ENCODE assay signal across 8 cellular contexts in the genomic region with DNA sequence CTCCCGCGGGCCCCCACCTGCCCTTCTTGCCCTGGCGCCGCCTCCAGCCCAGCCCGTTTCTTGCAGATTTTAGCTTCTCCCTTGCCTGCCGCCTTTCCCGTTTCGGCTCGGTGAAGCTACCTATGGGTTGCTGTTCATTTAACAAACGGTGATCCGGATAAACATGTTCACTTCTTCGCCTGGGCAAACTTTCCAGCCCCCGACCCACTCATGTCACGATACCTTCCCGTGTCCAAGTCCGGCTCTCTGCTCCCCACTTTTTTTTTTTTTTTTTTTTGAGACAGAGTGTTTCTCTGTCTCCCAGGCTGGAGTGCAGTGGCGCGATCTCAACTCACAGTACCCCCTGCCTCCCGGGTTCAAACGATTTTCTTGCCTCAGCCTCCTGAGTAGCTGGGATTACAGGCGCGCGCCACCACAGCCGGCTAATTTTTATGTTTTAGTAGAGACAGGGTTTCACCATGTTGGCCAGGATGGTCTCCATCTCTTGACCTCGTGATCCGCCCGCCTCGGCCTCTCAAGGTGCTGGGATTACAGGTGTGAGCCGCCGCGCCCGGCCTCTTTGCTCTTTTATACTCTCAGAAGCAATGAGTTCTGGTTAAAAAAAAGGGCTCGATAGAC. TPM values are rescaled to one million over a fixed set of nuclear protein-coding genes. Genes with fewer than 3 reads are reported as not detected.
A peak's percentile ranks its signal among the peaks of the same experiment; 100 is the strongest.
DNase-seq lines count a peak whose midpoint lies in the region; ATAC-seq and TF ChIP-seq lines count a peak whose summit lies in the region.

No MANE protein-coding gene starts in this region.

- POLR2A ChIA-PET in MCF 10A (lab: Yijun Ruan, JAX), result interaction anchor here (0.6 to 2.8 kb wide), 12 partner anchors 9 to 894 kb away, joined by 3 to 38 read pairs (median 3); a partner anchor contains a TSS

- no peaks in the 10 kb centered on the region for H3K9me3 Mint-ChIP-seq in activated CD8-positive, alpha-beta memory T cell treated with anti-CD3 and anti-CD28 coated beads, Interleukin-2, amount 10 ng/mL, durations not matched to agents 7 days and 5 days (ENCODE audit: low read depth)
- H3K9me3 Mint-ChIP-seq in MCF 10A (ENCODE audit: unreplicated experiment), result no peaks in the 10 kb centered on the region

- H3K4me1 Mint-ChIP-seq in activated CD8-positive, alpha-beta memory T cell treated with anti-CD3 and anti-CD28 coated beads, Interleukin-2, amount 10 ng/mL, durations not matched to agents 7 days and 5 days, result peaks cover 17% of the 10 kb centered on the region
- H3K4me1 Mint-ChIP-seq in MCF 10A (ENCODE audit: insufficient read depth, unreplicated experiment), result peaks cover 34% of the 10 kb centered on the region

- H3K36me3 ChIP-seq in lower lobe of right lung, result no peaks in the 10 kb centered on the region
- no peaks in the 10 kb centered on the region for H3K36me3 ChIP-seq in tibial nerve

- no peaks in the 10 kb centered on the region for H3K27me3 Mint-ChIP-seq in activated CD8-positive, alpha-beta memory T cell treated with anti-CD3 and anti-CD28 coated beads, Interleukin-2, amount 10 ng/mL, durations not matched to agents 7 days and 5 days
- H3K27me3 Mint-ChIP-seq in MCF 10A (ENCODE audit: insufficient read depth, unreplicated experiment), result no peaks in the 10 kb centered on the region

- H3K27ac ChIP-seq in lower lobe of right lung (peak overlapping the region; percentile 99), tibial nerve (peak overlapping the region; percentile 98 to 100 (median 99))

- no peak for TF ChIP-seq POLR2A in tibial nerve (IDR thresholded peaks at IDR 0.05)

- H3K27ac Mint-ChIP-seq in activated CD8-positive, alpha-beta memory T cell treated with anti-CD3 and anti-CD28 coated beads, Interleukin-2, amount 10 ng/mL, durations not matched to agents 7 days and 5 days, result peak overlapping the region; percentile 97
- H3K27ac Mint-ChIP-seq in MCF 10A (ENCODE audit: low read depth, unreplicated experiment), result peak overlapping the region; percentile 99

- DNase-seq in activated CD8-positive, alpha-beta memory T cell treated with anti-CD3 and anti-CD28 coated beads, Interleukin-2, amount 10 ng/mL, durations not matched to agents 7 days and 5 days, result no peak
- no peak for DNase-seq in activated CD8-positive, alpha-beta memory T cell treated with anti-CD3 and anti-CD28 coated beads, Interleukin-2, amount 50 U/mL, for 4 hours
- DNase-seq in MCF 10A (ENCODE audit: unreplicated experiment) (no peak), lower lobe of right lung (peak; percentile 55), tibial nerve (ENCODE audit: low spot score in 2 of 2) (no peak), left lobe of liver (ENCODE audit: low spot score) (no peak), SW480 (ENCODE audit: low spot score) (no peak)

- no peak for TF ChIP-seq EP300 in tibial nerve (IDR thresholded peaks at IDR 0.05)

- peak overlapping the region; percentile 81 for H3K4me3 Mint-ChIP-seq in activated CD8-positive, alpha-beta memory T cell treated with anti-CD3 and anti-CD28 coated beads, Interleukin-2, amount 10 ng/mL, durations not matched to agents 7 days and 5 days
- H3K4me3 Mint-ChIP-seq in MCF 10A (ENCODE audit: unreplicated experiment), result peak overlapping the region; percentile 78

- peak overlapping the region; percentile 70 for H3K4me3 ChIP-seq in lower lobe of right lung
- peak overlapping the region; percentile 56 to 78 (median 71) for H3K4me3 ChIP-seq in tibial nerve

- ATAC-seq in activated CD8-positive, alpha-beta memory T cell treated with anti-CD3 and anti-CD28 coated beads, Interleukin-2, amount 10 ng/mL, durations not matched to agents 7 days and 5 days, result no peak
- ATAC-seq in lower lobe of right lung (no peak), left lobe of liver (no peak), HG02981 (IDR thresholded peaks at IDR 0.05; ENCODE audit: unreplicated experiment) (no peak)

- no peaks in the 10 kb centered on the region for H3K36me3 Mint-ChIP-seq in activated CD8-positive, alpha-beta memory T cell treated with anti-CD3 and anti-CD28 coated beads, Interleukin-2, amount 10 ng/mL, durations not matched to agents 7 days and 5 days
- H3K36me3 Mint-ChIP-seq in MCF 10A (ENCODE audit: insufficient read depth, unreplicated experiment), result peaks cover 6% of the 10 kb centered on the region

- no TSS peak for BruUV-seq in MCF 10A (replicated peaks; lab: Mats Ljungman, UMichigan)

- H3K4me1 ChIP-seq in lower lobe of right lung, result peaks cover 47% of the 10 kb centered on the region
- peaks cover 3 to 52% (median 17%) of the 10 kb centered on the region in 4 donors for H3K4me1 ChIP-seq in tibial nerve

- H3K9me3 ChIP-seq in lower lobe of right lung (no peaks in the 10 kb centered on the region), tibial nerve (no peaks in the 10 kb centered on the region)

- 36 to 39% methylated on average over 33 of the region's 33 CpGs for WGBS in tibial nerve, 2 donors

- H3K27me3 ChIP-seq in lower lobe of right lung (ENCODE audit: low read depth) (no peaks in the 10 kb centered on the region), tibial nerve (no peaks in the 10 kb centered on the region)

- intact Hi-C loops in MCF 10A (cut with micrococcal nuclease) (loop anchor here (5.0 kb wide), 2 partner anchors 45 to 245 kb away; no protein-coding TSS in a partner anchor), lower lobe of right lung (cut with DNase I) (no loop called here)

- no peak for TF ChIP-seq CTCF in MCF 10A (IDR thresholded peaks at IDR 0.05; ENCODE audit: unreplicated experiment)
- TF ChIP-seq CTCF in lower lobe of right lung (IDR thresholded peaks at IDR 0.05), result no peak
- TF ChIP-seq CTCF in tibial nerve (IDR thresholded peaks at IDR 0.05), result no peak

- CTCF ChIA-PET in activated CD8-positive, alpha-beta memory T cell treated with anti-CD3 and anti-CD28 coated beads, Interleukin-2, amount 10 ng/mL, durations not matched to agents 7 days and 5 days (lab: Charles Lee), result interaction anchor here (0.7 to 2.4 kb wide), 10 partner anchors 11 to 361 kb away, joined by 4 to 16 read pairs (median 6); no protein-coding TSS in a partner anchor
- CTCF ChIA-PET in MCF 10A (lab: Yijun Ruan, JAX), result interaction anchor here (0.6 to 1.4 kb wide), 5 partner anchors 47 to 896 kb away, joined by 3 to 4 read pairs (median 3); no protein-coding TSS in a partner anchor

RNA-seq across cellular contexts. Expression of a gene that starts 1.0 kb away (rescaled TPM):
- total RNA-seq in activated CD8-positive, alpha-beta memory T cell treated with anti-CD3 and anti-CD28 coated beads, Interleukin-2, amount 10 ng/mL, durations not matched to agents 7 days and 5 days, result 1 to 10 TPM; 3.8 to 4.4 TPM
- 6.8 and 8.4 TPM in 2 replicates for total RNA-seq in MCF 10A (2022)
- 15.2 TPM for total RNA-seq in lower lobe of right lung
- 10 to 100 TPM; 10.8 to 26.5 (median 19.7) TPM for total RNA-seq in tibial nerve
- total RNA-seq in left lobe of liver, result 1.9 TPM
